In genomic region chr13:24052547-24052981, GRCh38 we compare ENCODE assay signal across 13 cellular contexts.
DNase-seq lines count a peak whose midpoint lies in the region; ATAC-seq, FAIRE-seq and TF ChIP-seq lines count a peak whose summit lies in the region.
"Had no signal": no experiment of that assay in that cellular context is flagged by ENCODE, and none has a peak within 500 bp of the region (broad histone marks: within the 10 kb centered on the region; RNA-seq: fewer than 3 reads in every experiment).

No MANE protein-coding gene starts in this region.

- H3K9me3 ChIP-seq in SJCRH30 (replicated peaks) (no peaks in the 10 kb centered on the region), pancreas (no peaks in the 10 kb centered on the region), trophoblast cell (ENCODE audit: insufficient read depth, low read depth, low read length) (no peaks in the 10 kb centered on the region)

- no peak overlapping the region for H4K91ac ChIP-seq in trophoblast cell (ENCODE audit: low read depth, low read length)

- no peak overlapping the region for H3K23ac ChIP-seq in trophoblast cell (ENCODE audit: low read length)

- H3K4ac ChIP-seq in trophoblast cell (ENCODE audit: low read depth, low read length), result no peak overlapping the region

- WGBS in pancreas, 2 donors, result 25 to 29% methylated on average over 5 to 6 of the region's 7 CpGs
- no CpG with 5 or more reads among the region's 7 CpGs for WGBS in trophoblast cell (ENCODE audit: extremely low coverage, insufficient coverage, insufficient read length)

- H3K9ac ChIP-seq in trophoblast cell (ENCODE audit: low read length), result no peak overlapping the region

- H2BK120ac ChIP-seq in trophoblast cell (ENCODE audit: insufficient read depth, low read length, poor library complexity), result no peak overlapping the region

- H3K27me3 ChIP-seq in SJCRH30, result no peaks in the 10 kb centered on the region
- H3K27me3 ChIP-seq in pancreas, result no peaks in the 10 kb centered on the region
- H3K27me3 ChIP-seq in trophoblast cell (ENCODE audit: insufficient read depth, low read length), result no peaks in the 10 kb centered on the region

- H4K8ac ChIP-seq in trophoblast cell (ENCODE audit: low read depth, low read length), result no peak overlapping the region

- H3K4me2 ChIP-seq in trophoblast cell (ENCODE audit: low read length), result no peak overlapping the region

- no peak overlapping the region for H4K12ac ChIP-seq in trophoblast cell (ENCODE audit: low read depth, low read length)

- H2AK5ac ChIP-seq in trophoblast cell (ENCODE audit: low read length), result no peak overlapping the region

- TF ChIP-seq CTCF in AG09319 (IDR thresholded peaks at IDR 0.05; ENCODE audit: low read depth, low read length) (peak; percentile 15), fibroblast of pulmonary artery (IDR thresholded peaks at IDR 0.05; ENCODE audit: low read length, missing control alignments) (no peak), pancreas (IDR thresholded peaks at IDR 0.05) (no peak)

- DNase-seq in AG09319 (ENCODE audit: extremely low read depth, low read depth) (no peak), SJCRH30 (peak; percentile 39 to 58), fibroblast of pulmonary artery (ENCODE audit: low read depth) (peak; percentile 31), pancreas (no peak), trophoblast cell (no peak)
- DNase-seq in stimulated activated CD4-positive, alpha-beta T cell treated with anti-CD3 and anti-CD28 coated beads, Interleukin-2, amount 100 ng/mL, for 48 hours, result no peak
- DNase-seq: activated CD4-positive, alpha-beta memory T cell treated with anti-CD3 and anti-CD28 coated beads, Interleukin-2, amount 10 ng/mL, durations not matched to agents 7 days and 5 days; activated naive CD8-positive, alpha-beta T cell treated with anti-CD3 and anti-CD28 coated beads for 36 hours; NCI-H524 treated with DMSO at 0.1 percent for 48 hours; stimulated activated naive CD8-positive, alpha-beta T cell treated with anti-CD3 and anti-CD28 coated beads, Interleukin-15, amount 100 ng/mL, for 72 hours; SW 1271 had no signal

- intact Hi-C loops in pancreas (cut with DNase I), result loop anchor here in 2 of 3 donors (10.0 kb wide), 1 partner anchor 172 kb away; no protein-coding TSS in a partner anchor

- no peak overlapping the region for H3K14ac ChIP-seq in trophoblast cell (ENCODE audit: low read length)

- H3K4me1 ChIP-seq in SJCRH30, result peaks cover 25% of the 10 kb centered on the region
- H3K4me1 ChIP-seq in pancreas, result peaks cover 0 to 14% (median 9%) of the 10 kb centered on the region in 3 donors
- peaks cover 0 to 3% of the 10 kb centered on the region in 2 experiments for H3K4me1 ChIP-seq in trophoblast cell (ENCODE audit: control insufficient read depth in 1 of 2, insufficient read depth in 2 of 2, low read length in 2 of 2)

- H3K18ac ChIP-seq in trophoblast cell (ENCODE audit: low read length), result no peak overlapping the region

- H3K4me3 ChIP-seq in SJCRH30 (peak overlapping the region; percentile 46), fibroblast of pulmonary artery (replicated peaks; ENCODE audit: low read depth, low read length) (no peak overlapping the region), pancreas (no peak overlapping the region), trophoblast cell (ENCODE audit: low read depth, low read length) (no peak overlapping the region)

- no peak overlapping the region for H2BK5ac ChIP-seq in trophoblast cell (ENCODE audit: low read depth, low read length, poor library complexity)

- peak overlapping the region; percentile 19; the same call in 1 of the 2 replicates for H3K27ac ChIP-seq in SJCRH30
- peak overlapping the region in 3 of 4 donors; percentile 29 to 62 (median 35) for H3K27ac ChIP-seq in pancreas
- H3K27ac ChIP-seq in trophoblast cell (ENCODE audit: low read depth, low read length), result no peak overlapping the region

- no peaks in the 10 kb centered on the region for H3K79me2 ChIP-seq in trophoblast cell (ENCODE audit: control insufficient read depth, insufficient read depth, low read length, poor library complexity)

- no peak overlapping the region for H2AFZ ChIP-seq in trophoblast cell (ENCODE audit: insufficient read depth, low read length, poor library complexity)

- no peaks in the 10 kb centered on the region for H3K36me3 ChIP-seq in SJCRH30
- no peaks in the 10 kb centered on the region for H3K36me3 ChIP-seq in pancreas
- H3K36me3 ChIP-seq in trophoblast cell (ENCODE audit: control insufficient read depth in 1 of 2, insufficient read depth in 2 of 2, low read length in 2 of 2), result no peaks in the 10 kb centered on the region

- no peaks in the 10 kb centered on the region for H3K79me1 ChIP-seq in trophoblast cell (ENCODE audit: low read length)

- no peak for FAIRE-seq in pancreas (lab: Jason Lieb, UNC)

- ATAC-seq in pancreas (peak in 3 of 4 donors; percentile 13 to 44 (median 38)), GM18873 (IDR thresholded peaks at IDR 0.05; ENCODE audit: low FRiP score, unreplicated experiment) (no peak), GM19324 (IDR thresholded peaks at IDR 0.05; ENCODE audit: low FRiP score, unreplicated experiment) (no peak)

- no peak overlapping the region for H2BK12ac ChIP-seq in trophoblast cell (ENCODE audit: low read length)

Comparison
In these comparisons a context has a peak if more than half of its experiments do, and no peak if none do; other contexts are left out.
1. DNase-seq: peak in SJCRH30 (2 of 2) and fibroblast of pulmonary artery (single experiment); none in AG09319 (single experiment), pancreas (0 of 6), trophoblast cell (0 of 2) and stimulated activated CD4-positive, alpha-beta T cell treated with anti-CD3 and anti-CD28 coated beads, Interleukin-2, amount 100 ng/mL, for 48 hours (0 of 2).
2. ATAC-seq: peak in pancreas (3 of 4); none in GM18873 (single experiment) and GM19324 (single experiment).